In genomic region chr3:108406661-108407206, GRCh38 we compare ENCODE assay signal across 8 cellular contexts.
DNase-seq lines count a peak whose midpoint lies in the region; ATAC-seq and TF ChIP-seq lines count a peak whose summit lies in the region.

No MANE protein-coding gene starts in this region.

- no peaks in the 10 kb centered on the region for H3K27me3 ChIP-seq in breast epithelium

- peak in 2 of 3 donors; percentile 48 to 49 for TF ChIP-seq CTCF in breast epithelium (IDR thresholded peaks at IDR 0.05)

- intact Hi-C loops in breast epithelium (cut with DNase I; ENCODE audit: low total_unique reads), result no loop called here

- peak; percentile 48 for DNase-seq in GF-D8 (lab: John Stamatoyannopoulos, UW)
- DNase-seq in NCI-H82 treated with DMSO at 0.1 percent for 48 hours (lab: John Stamatoyannopoulos, UW; ENCODE audit: unreplicated experiment), result peak; percentile 60
- no peak for DNase-seq in breast epithelium (ENCODE audit: low spot score in 2 of 2)
- peak; percentile 79 for DNase-seq in iris pigment epithelial cell (ENCODE audit: low read depth)

- H3K27ac ChIP-seq in breast epithelium, result no peak overlapping the region
- peak overlapping the region; percentile 40 for H3K27ac ChIP-seq in temporal lobe (ENCODE audit: low read depth, low read length)

- no peaks in the 10 kb centered on the region for H3K4me1 ChIP-seq in breast epithelium

- no peak overlapping the region for H3K4me3 ChIP-seq in breast epithelium

- ATAC-seq in GM21360 (IDR thresholded peaks at IDR 0.05; ENCODE audit: unreplicated experiment), result peak; percentile 93
- peak; percentile 92 for ATAC-seq in HG03520 (IDR thresholded peaks at IDR 0.05; ENCODE audit: unreplicated experiment)
- no peak for ATAC-seq in GM21825 (IDR thresholded peaks at IDR 0.05; ENCODE audit: unreplicated experiment)

- no peaks in the 10 kb centered on the region for H3K9me3 ChIP-seq in breast epithelium

- no peak for TF ChIP-seq POLR2A in breast epithelium (IDR thresholded peaks at IDR 0.05)

- H3K36me3 ChIP-seq in breast epithelium, result no peaks in the 10 kb centered on the region

Comparison
In these comparisons a context has a peak if more than half of its experiments do, and no peak if none do; other contexts are left out.
1. DNase-seq: peak in GF-D8 (single experiment), NCI-H82 treated with DMSO at 0.1 percent for 48 hours (single experiment) and iris pigment epithelial cell (single experiment); none in breast epithelium (0 of 2).